In the genomic region with DNA sequence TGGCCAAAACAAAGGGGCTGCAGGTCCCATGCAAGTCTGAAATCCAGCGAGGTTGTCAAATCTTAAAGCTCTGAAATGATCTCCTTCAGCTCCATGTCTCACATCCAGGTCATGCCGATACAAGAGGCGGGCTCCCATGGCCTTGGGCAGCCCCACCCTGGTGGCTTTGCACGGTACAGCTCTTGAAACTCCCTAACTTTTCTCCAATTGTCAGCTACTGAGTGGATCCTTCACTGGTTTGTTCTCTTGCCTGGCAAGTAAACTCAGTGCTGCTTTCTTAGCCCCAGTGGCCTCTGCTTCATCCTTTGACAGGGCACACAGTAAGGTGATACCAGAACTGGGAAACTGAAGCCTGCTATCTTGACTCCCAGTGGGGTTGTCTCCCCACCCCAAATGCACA, we compare ENCODE assay signal across 40 cellular contexts. TPM values are rescaled to one million over a fixed set of nuclear protein-coding genes. Genes with fewer than 3 reads are reported as not detected.
"Had no signal": no experiment of that assay in that cellular context is flagged by ENCODE, and none has a peak within 500 bp of the region (broad histone marks: within the 10 kb centered on the region; RNA-seq: fewer than 3 reads in every experiment).

No MANE protein-coding gene starts in this region.

- H3K4me3 ChIP-seq: ascending aorta, cardiac muscle cell, MG63, PC-9 had no signal

- H3K36me3 ChIP-seq: ascending aorta, cardiac muscle cell, MG63 had no signal

- DNase-seq: activated CD4-positive, alpha-beta memory T cell treated with anti-CD3 and anti-CD28 coated beads, Interleukin-2, amount 10 ng/mL, durations not matched to agents 7 days and 5 days; activated CD4-positive, alpha-beta T cell treated with anti-CD3 and anti-CD28 coated beads for 1 hour; activated CD4-positive, alpha-beta T cell treated with anti-CD3 and anti-CD28 coated beads for 48 hours; activated CD4-positive, CD25-positive, alpha-beta regulatory T cell; activated CD8-positive, alpha-beta memory T cell treated with anti-CD3 and anti-CD28 coated beads for 24 hours; activated CD8-positive, alpha-beta memory T cell treated with anti-CD3 and anti-CD28 coated beads, Interleukin-2, amount 10 ng/mL, durations not matched to agents 7 days and 5 days; activated CD8-positive, alpha-beta memory T cell treated with anti-CD3 and anti-CD28 coated beads, Interleukin-2, amount 50 U/mL, for 48 hours; activated gamma-delta T cell; activated naive CD4-positive, alpha-beta T cell treated with Interleukin-2 at 50 U/mL for 16 hours; activated naive CD8-positive, alpha-beta T cell treated with anti-CD3 and anti-CD28 coated beads, Interleukin-2, amount 10 ng/mL, durations not matched to agents 7 days and 5 days; activated T-cell treated with anti-CD3 and anti-CD28 coated beads, Interleukin-2, amount 50 U/mL, for 1 hour; amygdala; Kasumi-1; KG1; MG63; NCI-H1048; NCI-H1105 treated with DMSO at 0.1 percent for 48 hours; NCI-H1436; NCI-H1694; NCI-H1930; NCI-H2081 treated with DMSO at 0.1 percent for 48 hours; NCI-H226; NCI-H446 treated with DMSO at 0.1 percent for 48 hours; NCI-H526; NCI-H748 treated with DMSO at 0.1 percent for 48 hours; PC-9; SIG-M5; T-cell; T-helper 17 cell had no signal

- H3K9me3 Mint-ChIP-seq: activated CD4-positive, alpha-beta memory T cell treated with anti-CD3 and anti-CD28 coated beads, Interleukin-2, amount 10 ng/mL, durations not matched to agents 7 days and 5 days; activated naive CD4-positive, alpha-beta T cell treated with anti-CD3 and anti-CD28 coated beads, Interleukin-2, amount 50 U/mL, for 24 hours; activated naive CD8-positive, alpha-beta T cell treated with anti-CD3 and anti-CD28 coated beads, Interleukin-2, amount 10 ng/mL, durations not matched to agents 7 days and 5 days; activated T-helper 2 cell treated with anti-CD3 and anti-CD28 coated beads, Interferon-gamma antibody, Interleukin-2, Interleukin-4, amounts not matched to agents 10 μg/mL and 5 μg/mL and 100 μg/mL, durations not matched to agents 14 hours and 24 hours and 36 hours; central memory CD8-positive, alpha-beta T cell; T-cell had no signal

- H3K27ac Mint-ChIP-seq: activated CD4-positive, alpha-beta memory T cell treated with anti-CD3 and anti-CD28 coated beads, Interleukin-2, amount 10 ng/mL, durations not matched to agents 7 days and 5 days; activated CD8-positive, alpha-beta memory T cell treated with anti-CD3 and anti-CD28 coated beads, Interleukin-2, amount 10 ng/mL, durations not matched to agents 7 days and 5 days; activated naive CD4-positive, alpha-beta T cell treated with anti-CD3 and anti-CD28 coated beads, Interleukin-2, amount 50 U/mL, for 24 hours; activated naive CD8-positive, alpha-beta T cell treated with anti-CD3 and anti-CD28 coated beads, Interleukin-2, amount 10 ng/mL, durations not matched to agents 7 days and 5 days; activated T-helper 2 cell treated with anti-CD3 and anti-CD28 coated beads, Interferon-gamma antibody, Interleukin-2, Interleukin-4, amounts not matched to agents 10 μg/mL and 5 μg/mL and 100 μg/mL, durations not matched to agents 14 hours and 24 hours and 36 hours; T-cell; T-helper 17 cell had no signal

- H3K9me3 ChIP-seq: ascending aorta, MG63 had no signal

- ATAC-seq: activated CD8-positive, alpha-beta memory T cell treated with anti-CD3 and anti-CD28 coated beads, Interleukin-2, amount 10 ng/mL, durations not matched to agents 7 days and 5 days; Right ventricle myocardium inferior; SK-N-SH treated with all-trans-retinoic acid at 6 μM for 48 hours; T-cell; T-helper 17 cell had no signal

- H3K27ac ChIP-seq: ascending aorta, cardiac muscle cell, PC-9, RWPE1, VCaP had no signal

- H3K36me3 Mint-ChIP-seq: activated CD8-positive, alpha-beta memory T cell treated with anti-CD3 and anti-CD28 coated beads, Interleukin-2, amount 10 ng/mL, durations not matched to agents 7 days and 5 days; activated naive CD4-positive, alpha-beta T cell treated with anti-CD3 and anti-CD28 coated beads, Interleukin-2, amount 50 U/mL, for 24 hours; activated naive CD8-positive, alpha-beta T cell treated with anti-CD3 and anti-CD28 coated beads, Interleukin-2, amount 10 ng/mL, durations not matched to agents 7 days and 5 days; T-cell had no signal

- H3K4me3 Mint-ChIP-seq: activated CD4-positive, alpha-beta memory T cell treated with anti-CD3 and anti-CD28 coated beads, Interleukin-2, amount 10 ng/mL, durations not matched to agents 7 days and 5 days; activated CD8-positive, alpha-beta memory T cell treated with anti-CD3 and anti-CD28 coated beads, Interleukin-2, amount 10 ng/mL, durations not matched to agents 7 days and 5 days; activated naive CD4-positive, alpha-beta T cell treated with anti-CD3 and anti-CD28 coated beads, Interleukin-2, amount 50 U/mL, for 24 hours; activated naive CD8-positive, alpha-beta T cell treated with anti-CD3 and anti-CD28 coated beads, Interleukin-2, amount 10 ng/mL, durations not matched to agents 7 days and 5 days; central memory CD8-positive, alpha-beta T cell; T-cell; T-helper 17 cell had no signal

- H3K4me1 Mint-ChIP-seq: activated CD4-positive, alpha-beta memory T cell treated with anti-CD3 and anti-CD28 coated beads, Interleukin-2, amount 10 ng/mL, durations not matched to agents 7 days and 5 days; activated CD8-positive, alpha-beta memory T cell treated with anti-CD3 and anti-CD28 coated beads, Interleukin-2, amount 10 ng/mL, durations not matched to agents 7 days and 5 days; activated naive CD4-positive, alpha-beta T cell treated with anti-CD3 and anti-CD28 coated beads, Interleukin-2, amount 50 U/mL, for 24 hours; activated naive CD8-positive, alpha-beta T cell treated with anti-CD3 and anti-CD28 coated beads, Interleukin-2, amount 10 ng/mL, durations not matched to agents 7 days and 5 days; central memory CD8-positive, alpha-beta T cell; T-cell; T-helper 17 cell had no signal

- H3K4me2 ChIP-seq: PC-9 had no signal

- H2AFZ ChIP-seq: PC-9 had no signal

- H3K27me3 ChIP-seq: ascending aorta, cardiac muscle cell, MG63 had no signal

- H3K4me1 ChIP-seq: ascending aorta had no signal

RNA-seq across cellular contexts. Expression of a gene that starts 26.3 kb away (rescaled TPM):
- total RNA-seq: activated CD4-positive, alpha-beta memory T cell treated with anti-CD3 and anti-CD28 coated beads, Interleukin-2, amount 10 ng/mL, durations not matched to agents 7 days and 5 days; activated CD8-positive, alpha-beta memory T cell treated with anti-CD3 and anti-CD28 coated beads, Interleukin-2, amount 10 ng/mL, durations not matched to agents 7 days and 5 days; activated naive CD8-positive, alpha-beta T cell treated with anti-CD3 and anti-CD28 coated beads, Interleukin-2, amount 10 ng/mL, durations not matched to agents 7 days and 5 days; activated T-helper 2 cell treated with anti-CD3 and anti-CD28 coated beads, Interferon-gamma antibody, Interleukin-2, Interleukin-4, amounts not matched to agents 10 μg/mL and 5 μg/mL and 100 μg/mL, durations not matched to agents 14 hours and 24 hours and 36 hours; ascending aorta; cardiac muscle cell; OCI-LY7; PC-9; Right ventricle myocardium inferior; SK-MEL-5; T-cell; T-helper 17 cell had no signal
- polyA plus RNA-seq: cardiac muscle cell had no signal

RNA-seq across cellular contexts. Expression of a gene that starts 30.6 kb away (rescaled TPM):
- total RNA-seq: activated CD4-positive, alpha-beta memory T cell treated with anti-CD3 and anti-CD28 coated beads, Interleukin-2, amount 10 ng/mL, durations not matched to agents 7 days and 5 days; activated CD8-positive, alpha-beta memory T cell treated with anti-CD3 and anti-CD28 coated beads, Interleukin-2, amount 10 ng/mL, durations not matched to agents 7 days and 5 days; activated naive CD8-positive, alpha-beta T cell treated with anti-CD3 and anti-CD28 coated beads, Interleukin-2, amount 10 ng/mL, durations not matched to agents 7 days and 5 days; activated T-helper 2 cell treated with anti-CD3 and anti-CD28 coated beads, Interferon-gamma antibody, Interleukin-2, Interleukin-4, amounts not matched to agents 10 μg/mL and 5 μg/mL and 100 μg/mL, durations not matched to agents 14 hours and 24 hours and 36 hours; ascending aorta; cardiac muscle cell; OCI-LY7; PC-9; Right ventricle myocardium inferior; SK-MEL-5; T-cell; T-helper 17 cell had no signal
- polyA plus RNA-seq: cardiac muscle cell had no signal

RNA-seq across cellular contexts. Expression of a gene that starts 48.3 kb away (rescaled TPM):
- total RNA-seq: activated CD4-positive, alpha-beta memory T cell treated with anti-CD3 and anti-CD28 coated beads, Interleukin-2, amount 10 ng/mL, durations not matched to agents 7 days and 5 days; activated CD8-positive, alpha-beta memory T cell treated with anti-CD3 and anti-CD28 coated beads, Interleukin-2, amount 10 ng/mL, durations not matched to agents 7 days and 5 days; activated naive CD8-positive, alpha-beta T cell treated with anti-CD3 and anti-CD28 coated beads, Interleukin-2, amount 10 ng/mL, durations not matched to agents 7 days and 5 days; activated T-helper 2 cell treated with anti-CD3 and anti-CD28 coated beads, Interferon-gamma antibody, Interleukin-2, Interleukin-4, amounts not matched to agents 10 μg/mL and 5 μg/mL and 100 μg/mL, durations not matched to agents 14 hours and 24 hours and 36 hours; cardiac muscle cell; OCI-LY7; PC-9; Right ventricle myocardium inferior; SK-MEL-5; T-cell; T-helper 17 cell had no signal
- polyA plus RNA-seq: cardiac muscle cell had no signal
